In genomic region chr17:76726231-76726765, GRCh38 we compare ENCODE assay signal across 9 cellular contexts. TPM values are rescaled to one million over a fixed set of nuclear protein-coding genes. Genes with fewer than 3 reads are reported as not detected.
A peak's percentile ranks its signal among the peaks of the same experiment; 100 is the strongest.
DNase-seq lines count a peak whose midpoint lies in the region; ATAC-seq, FAIRE-seq and TF ChIP-seq lines count a peak whose summit lies in the region.
"Had no signal": no experiment of that assay in that cellular context is flagged by ENCODE, and none has a peak within 500 bp of the region (broad histone marks: within the 10 kb centered on the region; RNA-seq: fewer than 3 reads in every experiment).

Gene JMJD6, minus strand, starts transcription at chr17:76726606. Its CDS starts 131 bp downstream, at chr17:76726475.

- TF ChIP-seq EP300 in HepG2 (IDR thresholded peaks at IDR 0.05; ENCODE audit: low read depth in 2 of 2, low read length in 2 of 2) (peak in 1 of 2 experiments; percentile 20; a peak in 1 of 4 replicates), HepG2 (CRISPR knock-in tag; IDR thresholded peaks at IDR 0.05; ENCODE audit: borderline replicate concordance) (0 out of 2 replicates have a peak, but pooled peaks have one; percentile 32)

- H3K4me3 ChIP-seq in BJ (ENCODE audit: low read depth, low read length) (peak within 1 kb of the TSS; percentile 93), WI38 (ENCODE audit: low read depth, low read length) (peak within 1 kb of the TSS; percentile 61), HepG2 (replicated peaks in 1 of 3; ENCODE audit: insufficient read depth in 1 of 3, low read depth in 2 of 3, low read length in 3 of 3) (peak within 1 kb of the TSS; percentile 78 to 98 (median 95))

- TF ChIP-seq RAD21 in HepG2 (CRISPR knock-in tag; IDR thresholded peaks at IDR 0.05) = peak; percentile 12; the same call in 1 of the 2 replicates

- FAIRE-seq in HepG2 (lab: Jason Lieb, UNC) = peak; percentile 74
- FAIRE-seq: islet of Langerhans had no signal

- H3K27me3 Mint-ChIP-seq in dendritic cell treated with granulocyte-macrophage colony-stimulating factor and Interleukin-4, amounts not matched to agents 40 ng/mL and 50 ng/mL, for 4 days = no peaks in the 10 kb centered on the region

- no peak for TF ChIP-seq CTCF in BJ (IDR thresholded peaks at IDR 0.05; ENCODE audit: insufficient read depth, low read depth, low read length)
- TF ChIP-seq CTCF in WI38 (IDR thresholded peaks at IDR 0.05; ENCODE audit: low read depth, low read length) = no peak
- TF ChIP-seq CTCF in HepG2 (CRISPR knock-in tag; IDR thresholded peaks at IDR 0.05) = no peak

- peaks cover 11% of the 10 kb centered on the region for H3K36me3 ChIP-seq in BJ (ENCODE audit: control insufficient read depth, insufficient read depth, low read length)
- peaks cover 15 to 30% of the 10 kb centered on the region in 2 experiments for H3K36me3 ChIP-seq in HepG2 (replicated peaks in 1 of 2; ENCODE audit: control insufficient read depth in 1 of 2, insufficient read depth in 2 of 2, low read length in 2 of 2)

- DNase-seq in BJ (ENCODE audit: low read depth) (peak; percentile 81), NCI-H2196 (lab: John Stamatoyannopoulos, UW; ENCODE audit: unreplicated experiment) (peak; percentile 98), HepG2 (ENCODE audit: low spot score) (peak; percentile 93)
- DNase-seq in stimulated activated CD4-positive, alpha-beta T cell treated with anti-CD3 and anti-CD28 coated beads, Interleukin-2, amount 100 ng/mL, for 4 hours (ENCODE audit: low read depth) = peak; percentile 91

- no peak within 1 kb of the TSS for H2AFZ ChIP-seq in HepG2 (ENCODE audit: low read length)

- peaks cover 32% of the 10 kb centered on the region for H3K4me1 Mint-ChIP-seq in dendritic cell treated with granulocyte-macrophage colony-stimulating factor and Interleukin-4, amounts not matched to agents 40 ng/mL and 50 ng/mL, for 4 days (ENCODE audit: low read depth)

- peak within 1 kb of the TSS; percentile 83 for H3K4me3 Mint-ChIP-seq in dendritic cell treated with granulocyte-macrophage colony-stimulating factor and Interleukin-4, amounts not matched to agents 40 ng/mL and 50 ng/mL, for 4 days

- peaks cover 55% of the 10 kb centered on the region for H3K79me2 ChIP-seq in HepG2 (ENCODE audit: insufficient read depth, low read length)

- peaks cover 8% of the 10 kb centered on the region for H4K20me1 ChIP-seq in HepG2 (ENCODE audit: insufficient read depth, low read length)

- under 1% methylated on average over 22 of the region's 59 CpGs for WGBS in HepG2 (ENCODE audit: low lambda C conversion rate)

- H3K27ac ChIP-seq in HepG2 (ENCODE audit: extremely low read length, insufficient read depth, low read length) = peak within 1 kb of the TSS; percentile 98

- peaks cover 69% of the 10 kb centered on the region for H3K4me1 ChIP-seq in HepG2 (ENCODE audit: insufficient read depth, low read length)

- CTCF ChIA-PET in BJ (lab: Yijun Ruan, JAX) (interaction anchor here (1.8 to 3.9 kb wide), 3 partner anchors 10 to 45 kb away, joined by 6 to 25 read pairs (median 9); no protein-coding TSS in a partner anchor), HepG2 (lab: Yijun Ruan, JAX; ENCODE audit: low intra/inter-chr PET ratio, low total read pairs) (no interaction called here)

- H3K27ac Mint-ChIP-seq in dendritic cell treated with granulocyte-macrophage colony-stimulating factor and Interleukin-4, amounts not matched to agents 40 ng/mL and 50 ng/mL, for 4 days = peak within 1 kb of the TSS; percentile 89

- in situ Hi-C loops in GM18951 (cut with MboI; ENCODE audit: low sequenced_read_pairs, unreplicated experiment) (no loop called here), HepG2 (cut with HindIII; ENCODE audit: extremely low pct_ligation_motif_present, low pct_unique_long_range_greater_than_20kb) (no loop called here)

- intact Hi-C loops in dendritic cell treated with granulocyte-macrophage colony-stimulating factor and Interleukin-4, amounts not matched to agents 40 ng/mL and 50 ng/mL, for 4 days (cut with micrococcal nuclease) = no loop called here
- intact Hi-C loops in HepG2 (cut with micrococcal nuclease; ENCODE audit: unreplicated experiment) = no loop called here

- H3K27me3 ChIP-seq in BJ (ENCODE audit: control insufficient read depth, insufficient read depth, low read length) (no peaks in the 10 kb centered on the region), HepG2 (ENCODE audit: control insufficient read depth in 1 of 2, insufficient read depth in 2 of 2, low read length in 2 of 2) (no peaks in the 10 kb centered on the region)

- TF ChIP-seq POLR2A in GM18951 (IDR thresholded peaks at IDR 0.05; ENCODE audit: extremely low read depth, insufficient read depth, insufficient read length) (peak; percentile 69), HepG2 (IDR thresholded peaks at IDR 0.05; ENCODE audit: insufficient read depth in 1 of 2, low read depth in 2 of 2, low read length in 2 of 2) (peak in 1 of 2 experiments; percentile 75; a peak in 3 of 4 replicates)

- peak; percentile 71 for ATAC-seq in HG03139 (IDR thresholded peaks at IDR 0.05; ENCODE audit: unreplicated experiment)
- ATAC-seq in HepG2 = peak; percentile 82

- H3K4me2 ChIP-seq in HepG2 (ENCODE audit: low read depth, low read length) = peak within 1 kb of the TSS; percentile 98

- no peaks in the 10 kb centered on the region for H3K9me3 Mint-ChIP-seq in dendritic cell treated with granulocyte-macrophage colony-stimulating factor and Interleukin-4, amounts not matched to agents 40 ng/mL and 50 ng/mL, for 4 days

- BruUV-seq in HepG2 (replicated peaks; lab: Mats Ljungman, UMichigan) = TSS peak; percentile 74

- no peaks in the 10 kb centered on the region for H3K9me3 ChIP-seq in HepG2 (ENCODE audit: low read length)

- H3K9ac ChIP-seq in HepG2 (ENCODE audit: insufficient read depth, low read depth, low read length) = peak within 1 kb of the TSS; percentile 97

- H3K36me3 Mint-ChIP-seq in dendritic cell treated with granulocyte-macrophage colony-stimulating factor and Interleukin-4, amounts not matched to agents 40 ng/mL and 50 ng/mL, for 4 days (ENCODE audit: low read depth) = peaks cover 93% of the 10 kb centered on the region

- POLR2A ChIA-PET in BJ (lab: Charles Lee) (no interaction called here), HepG2 (lab: Yijun Ruan, JAX) (interaction anchor here (0.6 to 5.1 kb wide), 8 partner anchors 9 to 55 kb away, joined by 3 to 71 read pairs (median 5); partner anchors contain the start of genes MFSD11, MXRA7 and SRSF2)

TF ChIP-seq in HepG2, 621 proteins besides CTCF, POLR2A, EP300 and RAD21 (continues in another document):
- TF ChIP-seq MAF1 (CRISPR knock-in tag; IDR thresholded peaks at IDR 0.05; ENCODE audit: borderline replicate concordance) (no peak), ZNF503 (CRISPR knock-in tag; IDR thresholded peaks at IDR 0.05) (peak; percentile 57), CREBL2 (CRISPR knock-in tag; IDR thresholded peaks at IDR 0.05; ENCODE audit: borderline replicate concordance) (peak; percentile 29; the same call in 1 of the 2 replicates), PPARG (CRISPR knock-in tag; conservative IDR thresholded peaks at IDR 0.05) (peak; percentile 14; the same call in 1 of the 2 replicates), ZNF12 (CRISPR knock-in tag; IDR thresholded peaks at IDR 0.05) (no peak), HMG20B (CRISPR knock-in tag; conservative IDR thresholded peaks at IDR 0.05) (no peak), ZBTB8A (CRISPR knock-in tag; IDR thresholded peaks at IDR 0.05; ENCODE audit: borderline replicate concordance, low read depth) (no peak), MTA1 (CRISPR knock-in tag; IDR thresholded peaks at IDR 0.05; ENCODE audit: borderline replicate concordance) (no peak), TP53 (CRISPR knock-in tag; conservative IDR thresholded peaks at IDR 0.05) (no peak)

RNA-seq across cellular contexts. Expression of gene JMJD6, which starts in this region (rescaled TPM):
- polyA plus RNA-seq in BJ (2011; rRNA removed) (12.5 and 17.2 TPM in 2 replicates), HepG2 (2011; rRNA removed) (33.6 and 36.0 TPM in 2 replicates)
- polyA minus RNA-seq in BJ (2011; rRNA and poly(A)+ RNA removed) = 14.3 and 15.1 TPM in 2 replicates
- 41.0 and 49.1 TPM in 2 replicates for total RNA-seq in HepG2 (2016; rRNA removed; fragmentation: Illumina TruSeq; extraction: Trizol)
- 9.7 and 10.0 TPM in 2 replicates for total RNA-seq in HepG2 (2016; cell fraction: cytosol; rRNA removed; fragmentation: Illumina TruSeq; extraction: Trizol; ENCODE audit: low read depth)
- total RNA-seq in HepG2 (2016; cell fraction: insoluble cytoplasmic fraction; rRNA removed; fragmentation: Illumina TruSeq; extraction: Trizol) = 41.7 and 48.0 TPM in 2 replicates
- 15.3 and 17.9 TPM in 2 replicates for total RNA-seq in HepG2 (2016; cell fraction: membrane; rRNA removed; fragmentation: Illumina TruSeq; extraction: Trizol)
- total RNA-seq in HepG2 (2016; cell fraction: nucleus; rRNA removed; fragmentation: Illumina TruSeq; extraction: Trizol) = 24.8 and 26.0 TPM in 2 replicates
- polyA plus RNA-seq in HepG2 (2011; cell fraction: cytosol; rRNA removed) = 25.2 and 31.5 TPM in 2 replicates
- polyA plus RNA-seq in HepG2 (2011; cell fraction: nucleus; rRNA removed) = 43.8 and 48.7 TPM in 2 replicates
- polyA plus RNA-seq in HepG2 (2012) = 37.4 and 57.9 TPM in 2 replicates
- polyA plus RNA-seq in HepG2 (2016; cell fraction: cytosol; fragmentation: Illumina TruSeq; extraction: Trizol; ENCODE audit: low read depth) = 7.4 and 7.7 TPM in 2 replicates
- polyA plus RNA-seq in HepG2 (2016; cell fraction: insoluble cytoplasmic fraction; fragmentation: Illumina TruSeq; extraction: Trizol; ENCODE audit: low read depth) = 47.9 and 48.6 TPM in 2 replicates
- 11.8 and 11.9 TPM in 2 replicates for polyA plus RNA-seq in HepG2 (2016; cell fraction: membrane; fragmentation: Illumina TruSeq; extraction: Trizol; ENCODE audit: low read depth)
- polyA plus RNA-seq in HepG2 (2016; cell fraction: nucleus; fragmentation: Illumina TruSeq; extraction: Trizol; ENCODE audit: insufficient read depth, low read depth) = 37.6 and 45.3 TPM in 2 replicates
- polyA minus RNA-seq in HepG2 (2011; rRNA and poly(A)+ RNA removed; ENCODE audit: low replicate concordance) = 14.9 and 21.3 TPM in 2 replicates
- 13.4 and 16.7 TPM in 2 replicates for polyA minus RNA-seq in HepG2 (2011; cell fraction: cytosol; rRNA and poly(A)+ RNA removed)
- polyA minus RNA-seq in HepG2 (2011; cell fraction: nucleus; rRNA and poly(A)+ RNA removed) = 10.3 and 15.4 TPM in 2 replicates

Comparison
In these comparisons a context has a peak if more than half of its experiments do, and no peak if none do; other contexts are left out.
1. Peak in every context shown above with its lines: DNase-seq, ATAC-seq, H3K4me3 ChIP-seq and H3K27ac ChIP-seq.